Comparison of ENCODE assay signal across 27 cellular contexts in genomic region chr1:198211696-198212095, GRCh38.
"Had no signal": no experiment of that assay in that cellular context is flagged by ENCODE, and none has a peak within 500 bp of the region (broad histone marks: within the 10 kb centered on the region; RNA-seq: fewer than 3 reads in every experiment).

No MANE protein-coding gene starts in this region.

- H3K9me3 ChIP-seq: colonic mucosa had no signal

- H3K27me3 ChIP-seq: colonic mucosa, esophagus squamous epithelium, gastrocnemius medialis, hepatocyte had no signal

- H3K4me3 Mint-ChIP-seq: dendritic cell treated with granulocyte-macrophage colony-stimulating factor and Interleukin-4, amounts not matched to agents 40 ng/mL and 50 ng/mL, for 4 days; effector memory CD8-positive, alpha-beta T cell; endodermal cell; immature natural killer cell; mesothelial cell of epicardium; naive B cell had no signal

- H3K36me3 ChIP-seq: colonic mucosa, gastrocnemius medialis had no signal

- DNase-seq: colonic mucosa; cortex of kidney; effector CD8-positive, alpha-beta T cell; effector memory CD8-positive, alpha-beta T cell; endodermal cell; erythroblast; esophagus squamous epithelium; foreskin fibroblast; foreskin melanocyte; gastrocnemius medialis; glutamatergic neuron; head of caudate nucleus; hypothalamus; immature natural killer cell; islet precursor cell; kidney; kidney glomerular epithelial cell; left colon; lower lobe of right lung; mesenchymal stem cell; mucosa of descending colon; naive B cell had no signal

- H3K27ac Mint-ChIP-seq: dendritic cell treated with granulocyte-macrophage colony-stimulating factor and Interleukin-4, amounts not matched to agents 40 ng/mL and 50 ng/mL, for 4 days; effector memory CD8-positive, alpha-beta T cell; endodermal cell; immature natural killer cell; mesothelial cell of epicardium; naive B cell had no signal

- H3K4me3 ChIP-seq: colonic mucosa, esophagus squamous epithelium, gastrocnemius medialis, hepatocyte, lower lobe of right lung, mucosa of descending colon had no signal

- H3K4me1 Mint-ChIP-seq: endodermal cell, mesothelial cell of epicardium had no signal

- ATAC-seq: effector memory CD8-positive, alpha-beta T cell; gastrocnemius medialis; left colon; left lobe of liver; mucosa of descending colon had no signal

- H3K27ac ChIP-seq: colonic mucosa, epithelial cell of prostate, esophagus squamous epithelium, gastrocnemius medialis, hepatocyte, lower lobe of right lung had no signal

- H3K4me1 ChIP-seq: colonic mucosa, esophagus squamous epithelium, gastrocnemius medialis, lower lobe of right lung had no signal

- H3K27me3 Mint-ChIP-seq: dendritic cell treated with granulocyte-macrophage colony-stimulating factor and Interleukin-4, amounts not matched to agents 40 ng/mL and 50 ng/mL, for 4 days; effector memory CD8-positive, alpha-beta T cell; naive B cell had no signal
